Comparison of ENCODE assay signal across 21 cellular contexts in the genomic region with DNA sequence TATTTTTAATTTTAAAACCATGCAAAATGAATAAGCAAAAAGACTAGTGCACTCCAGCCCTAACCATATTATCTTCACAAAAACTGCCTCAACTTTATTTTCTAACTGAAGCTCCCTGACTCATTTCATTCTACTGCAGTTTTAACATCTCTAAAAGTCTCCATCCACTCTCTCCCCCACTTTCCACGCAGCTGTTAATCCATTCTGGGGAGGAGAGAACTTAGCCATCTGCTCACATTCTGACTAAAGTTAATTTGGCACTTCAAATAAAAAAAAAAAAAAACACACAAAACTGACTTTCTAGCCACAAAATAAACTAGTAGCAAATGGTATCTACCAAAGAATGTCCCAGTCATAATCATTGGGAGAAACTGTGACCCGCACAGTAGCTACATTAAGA. TPM values are rescaled to one million over a fixed set of nuclear protein-coding genes. Genes with fewer than 3 reads are reported as not detected.
DNase-seq lines count a peak whose midpoint lies in the region; ATAC-seq and TF ChIP-seq lines count a peak whose summit lies in the region.
"Had no signal": no experiment of that assay in that cellular context is flagged by ENCODE, and none has a peak within 500 bp of the region (broad histone marks: within the 10 kb centered on the region; RNA-seq: fewer than 3 reads in every experiment).

No MANE protein-coding gene starts in this region.

- ATAC-seq in HG03175 (IDR thresholded peaks at IDR 0.05; ENCODE audit: unreplicated experiment) = no peak
- ATAC-seq: GM12878, T-cell had no signal

- H3K9me3 ChIP-seq in WERI-Rb-1 (ENCODE audit: severe bottlenecking) (no peaks in the 10 kb centered on the region), esophagus squamous epithelium (no peaks in the 10 kb centered on the region)
- H3K9me3 ChIP-seq: BE2C, MG63, Peyer's patch had no signal

- TF ChIP-seq CTCF in WERI-Rb-1 (IDR thresholded peaks at IDR 0.05; ENCODE audit: low read depth, low read length) = no peak
- no peak for TF ChIP-seq CTCF in esophagus squamous epithelium (IDR thresholded peaks at IDR 0.05)

- 84 to 90% methylated on average over 2 of the region's 2 CpGs for WGBS in esophagus squamous epithelium, 2 donors

- DNase-seq in NCI-H1694 treated with DMSO at 0.1 percent for 48 hours (lab: John Stamatoyannopoulos, UW) (peak; percentile 81), WERI-Rb-1 (no peak), esophagus squamous epithelium (lab: John Stamatoyannopoulos, UW) (no peak), A172 (ENCODE audit: low spot score) (no peak), GDM1 (lab: John Stamatoyannopoulos, UW) (no peak)
- DNase-seq: BE2C; CD4-positive, alpha-beta T cell; DND-41; GM23248; HCEC 1CT; MG63; NCI-H1092; NCI-H774; Right ventricle myocardium superior; T-cell had no signal

- intact Hi-C loops in esophagus squamous epithelium (cut with DNase I) = no loop called here

- peaks cover 31% of the 10 kb centered on the region for H3K36me3 ChIP-seq in WERI-Rb-1
- peaks cover 0 to 68% (median 5%) of the 10 kb centered on the region in 3 donors for H3K36me3 ChIP-seq in esophagus squamous epithelium
- H3K36me3 ChIP-seq: BE2C, MG63 had no signal

- TF ChIP-seq POLR2A in esophagus squamous epithelium (IDR thresholded peaks at IDR 0.05) = no peak

- H3K4me1 ChIP-seq in esophagus squamous epithelium = peaks cover 0 to 17% (median 0%) of the 10 kb centered on the region in 3 donors
- H3K4me1 ChIP-seq: BE2C had no signal

- no peaks in the 10 kb centered on the region for H3K27me3 ChIP-seq in WERI-Rb-1 (ENCODE audit: insufficient read depth, low read depth, severe bottlenecking)
- H3K27me3 ChIP-seq in layer of hippocampus (ENCODE audit: control insufficient read depth, insufficient read depth, low read length) = no peaks in the 10 kb centered on the region
- H3K27me3 ChIP-seq in esophagus squamous epithelium = no peaks in the 10 kb centered on the region
- H3K27me3 ChIP-seq: BE2C, Peyer's patch had no signal

- H3K4me3 ChIP-seq in WERI-Rb-1 (ENCODE audit: low read depth, low read length) = peak overlapping the region; percentile 7; the same call in 1 of the 2 replicates
- H3K4me3 ChIP-seq in esophagus squamous epithelium = no peak overlapping the region
- H3K4me3 ChIP-seq: GM12878, GM23248, MG63, Peyer's patch had no signal

- H3K27ac ChIP-seq in WERI-Rb-1 (peak overlapping the region; percentile 70), layer of hippocampus (ENCODE audit: low read depth, low read length) (peak overlapping the region; percentile 2), temporal lobe (ENCODE audit: low read depth, low read length) (peak overlapping the region; percentile 93), esophagus squamous epithelium (no peak overlapping the region)
- H3K27ac ChIP-seq: GM23248, KMS-11, Peyer's patch had no signal

RNA-seq across cellular contexts. Expression of a gene that starts 5.4 kb away (rescaled TPM):
- total RNA-seq in temporal lobe (not detected), esophagus squamous epithelium (not detected)
- 1.8 TPM in 1 of 2 replicates, not detected in the other for total RNA-seq in A172 (2014; rRNA removed; shearing (Covaris generic))
- total RNA-seq: CD4-positive, alpha-beta T cell; GM12878; GM23248; Peyer's patch; T-cell had no signal

RNA-seq across cellular contexts. Expression of a gene that starts 29.3 kb away (rescaled TPM):
- total RNA-seq in temporal lobe (6.9 TPM), esophagus squamous epithelium (10 to 100 TPM in 1 of 4 donors, 1 to 10 TPM in 3; 2.3 to 13.1 (median 8.7) TPM)
- 32.7 and 42.3 TPM in 2 replicates for total RNA-seq in A172 (2014; rRNA removed; shearing (Covaris generic))

Comparison
In these comparisons a context has a peak if more than half of its experiments do, and no peak if none do; other contexts are left out.
1. H3K27ac ChIP-seq: peak in WERI-Rb-1 (single experiment), layer of hippocampus (single experiment) and temporal lobe (single experiment); none in esophagus squamous epithelium (0 of 4).